Comparison of ENCODE assay signal across 1 cellular context in the genomic region with DNA sequence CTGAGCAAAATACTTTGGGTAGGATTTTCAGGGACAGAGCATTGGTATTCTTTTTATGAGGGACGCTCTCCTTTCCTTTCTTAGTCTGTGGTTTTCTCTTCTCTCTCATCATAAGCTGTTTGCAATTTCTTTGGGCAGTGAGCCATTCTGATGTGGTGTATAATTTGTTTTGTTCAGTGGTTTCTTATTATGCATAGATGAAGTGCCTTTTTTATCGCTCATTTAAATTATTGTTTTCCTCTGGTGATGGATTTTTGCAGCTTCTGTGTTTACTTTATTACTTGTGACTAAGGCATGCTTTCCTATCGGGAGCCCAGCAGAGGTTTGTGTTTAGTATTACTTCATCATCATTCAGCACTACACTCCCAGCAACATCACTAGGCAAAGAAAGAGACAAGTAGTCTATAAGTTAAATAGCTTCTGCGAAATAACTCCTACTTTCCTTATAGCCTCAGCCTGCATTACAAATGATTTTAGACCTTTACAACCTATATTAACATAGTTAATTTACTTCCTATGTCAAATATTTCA.
TF ChIP-seq lines count a peak whose summit lies in the region.

No MANE protein-coding gene starts in this region.

TF ChIP-seq in HepG2, 621 proteins besides CTCF, POLR2A, EP300 and RAD21 (continued from another document):
- TF ChIP-seq, protein P1, sequence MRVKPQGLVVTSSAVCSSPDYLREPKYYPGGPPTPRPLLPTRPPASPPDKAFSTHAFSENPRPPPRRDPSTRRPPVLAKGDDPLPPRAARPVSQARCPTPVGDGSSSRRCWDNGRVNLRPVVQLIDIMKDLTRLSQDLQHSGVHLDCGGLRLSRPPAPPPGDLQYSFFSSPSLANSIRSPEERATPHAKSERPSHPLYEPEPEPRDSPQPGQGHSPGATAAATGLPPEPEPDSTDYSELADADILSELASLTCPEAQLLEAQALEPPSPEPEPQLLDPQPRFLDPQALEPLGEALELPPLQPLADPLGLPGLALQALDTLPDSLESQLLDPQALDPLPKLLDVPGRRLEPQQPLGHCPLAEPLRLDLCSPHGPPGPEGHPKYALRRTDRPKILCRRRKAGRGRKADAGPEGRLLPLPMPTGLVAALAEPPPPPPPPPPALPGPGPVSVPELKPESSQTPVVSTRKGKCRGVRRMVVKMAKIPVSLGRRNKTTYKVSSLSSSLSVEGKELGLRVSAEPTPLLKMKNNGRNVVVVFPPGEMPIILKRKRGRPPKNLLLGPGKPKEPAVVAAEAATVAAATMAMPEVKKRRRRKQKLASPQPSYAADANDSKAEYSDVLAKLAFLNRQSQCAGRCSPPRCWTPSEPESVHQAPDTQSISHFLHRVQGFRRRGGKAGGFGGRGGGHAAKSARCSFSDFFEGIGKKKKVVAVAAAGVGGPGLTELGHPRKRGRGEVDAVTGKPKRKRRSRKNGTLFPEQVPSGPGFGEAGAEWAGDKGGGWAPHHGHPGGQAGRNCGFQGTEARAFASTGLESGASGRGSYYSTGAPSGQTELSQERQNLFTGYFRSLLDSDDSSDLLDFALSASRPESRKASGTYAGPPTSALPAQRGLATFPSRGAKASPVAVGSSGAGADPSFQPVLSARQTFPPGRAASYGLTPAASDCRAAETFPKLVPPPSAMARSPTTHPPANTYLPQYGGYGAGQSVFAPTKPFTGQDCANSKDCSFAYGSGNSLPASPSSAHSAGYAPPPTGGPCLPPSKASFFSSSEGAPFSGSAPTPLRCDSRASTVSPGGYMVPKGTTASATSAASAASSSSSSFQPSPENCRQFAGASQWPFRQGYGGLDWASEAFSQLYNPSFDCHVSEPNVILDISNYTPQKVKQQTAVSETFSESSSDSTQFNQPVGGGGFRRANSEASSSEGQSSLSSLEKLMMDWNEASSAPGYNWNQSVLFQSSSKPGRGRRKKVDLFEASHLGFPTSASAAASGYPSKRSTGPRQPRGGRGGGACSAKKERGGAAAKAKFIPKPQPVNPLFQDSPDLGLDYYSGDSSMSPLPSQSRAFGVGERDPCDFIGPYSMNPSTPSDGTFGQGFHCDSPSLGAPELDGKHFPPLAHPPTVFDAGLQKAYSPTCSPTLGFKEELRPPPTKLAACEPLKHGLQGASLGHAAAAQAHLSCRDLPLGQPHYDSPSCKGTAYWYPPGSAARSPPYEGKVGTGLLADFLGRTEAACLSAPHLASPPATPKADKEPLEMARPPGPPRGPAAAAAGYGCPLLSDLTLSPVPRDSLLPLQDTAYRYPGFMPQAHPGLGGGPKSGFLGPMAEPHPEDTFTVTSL (CRISPR knock-in tag; IDR thresholded peaks at IDR 0.05; ENCODE audit: borderline replicate concordance): no peak
- TF ChIP-seq NR2F1 (CRISPR knock-in tag; IDR thresholded peaks at IDR 0.05) (no peak), REPIN1 (CRISPR knock-in tag; IDR thresholded peaks at IDR 0.05; ENCODE audit: borderline replicate concordance, low read depth) (no peak), HMG20B (CRISPR knock-in tag; conservative IDR thresholded peaks at IDR 0.05) (no peak)
TF ChIP-seq in HepG2: peak in this region for 0.
